ENCODE assay signal across 8 cellular contexts in genomic region chr11:57637626-57638004, GRCh38. TPM values are rescaled to one million over a fixed set of nuclear protein-coding genes. Genes with fewer than 3 reads are reported as not detected.
A peak's percentile ranks its signal among the peaks of the same experiment; 100 is the strongest.
DNase-seq lines count a peak whose midpoint lies in the region; ATAC-seq and TF ChIP-seq lines count a peak whose summit lies in the region.

No MANE protein-coding gene starts in this region.

- H3K27ac Mint-ChIP-seq in CD4-positive, alpha-beta T cell = no peak overlapping the region
- peak overlapping the region; percentile 77 for H3K27ac Mint-ChIP-seq in osteocyte (ENCODE audit: unreplicated experiment)

- no peak for TF ChIP-seq CTCF in CD4-positive, alpha-beta T cell (IDR thresholded peaks at IDR 0.05)
- TF ChIP-seq CTCF in fibroblast of the aortic adventitia (IDR thresholded peaks at IDR 0.05; ENCODE audit: insufficient read depth, low read length) (no peak), osteocyte (IDR thresholded peaks at IDR 0.05) (no peak)

- no peak for DNase-seq in CD4-positive, alpha-beta T cell
- DNase-seq in SJCRH30 = peak; percentile 95
- DNase-seq in fibroblast of the aortic adventitia (ENCODE audit: low read depth) = no peak
- no peak for DNase-seq in osteocyte (ENCODE audit: extremely low spot score, unreplicated experiment)
- no peak for DNase-seq in medulla oblongata (ENCODE audit: extremely low spot score)
- DNase-seq in NCI-H748 (lab: John Stamatoyannopoulos, UW; ENCODE audit: unreplicated experiment) = no peak
- no peak for DNase-seq in NOMO-1 treated with DMSO at 0.1 percent for 48 hours (lab: John Stamatoyannopoulos, UW; ENCODE audit: unreplicated experiment)

- no peaks in the 10 kb centered on the region for H3K36me3 Mint-ChIP-seq in CD4-positive, alpha-beta T cell (ENCODE audit: low read depth)
- no peaks in the 10 kb centered on the region for H3K36me3 Mint-ChIP-seq in osteocyte (ENCODE audit: unreplicated experiment)

- peaks cover 21% of the 10 kb centered on the region for H3K4me1 Mint-ChIP-seq in CD4-positive, alpha-beta T cell (ENCODE audit: low read depth)
- H3K4me1 Mint-ChIP-seq in osteocyte (ENCODE audit: unreplicated experiment) = peaks cover 38% of the 10 kb centered on the region

- no peak overlapping the region for H3K27ac ChIP-seq in CD4-positive, alpha-beta T cell (ENCODE audit: low read depth, low read length)
- H3K27ac ChIP-seq in SJCRH30 = peak overlapping the region; percentile 100

- POLR2A ChIA-PET in CD4-positive, alpha-beta T cell (lab: Charles Lee) = no interaction called here

- H3K4me3 ChIP-seq in SJCRH30 (peak overlapping the region; percentile 99), fibroblast of the aortic adventitia (ENCODE audit: low read depth, low read length) (peak overlapping the region; percentile 97)

- intact Hi-C loops in CD4-positive, alpha-beta T cell (cut with DNase I, micrococcal nuclease) = loop anchor here in 1 of 2 experiments (2.0 kb wide), 1 partner anchor 147 kb away; no protein-coding TSS in a partner anchor

- peaks cover 21% of the 10 kb centered on the region for H3K36me3 ChIP-seq in SJCRH30

- peaks cover 47% of the 10 kb centered on the region for H3K27me3 Mint-ChIP-seq in CD4-positive, alpha-beta T cell
- H3K27me3 Mint-ChIP-seq in osteocyte (ENCODE audit: unreplicated experiment) = peaks cover 17% of the 10 kb centered on the region

- H3K9me3 Mint-ChIP-seq in CD4-positive, alpha-beta T cell = no peaks in the 10 kb centered on the region
- no peaks in the 10 kb centered on the region for H3K9me3 Mint-ChIP-seq in osteocyte (ENCODE audit: unreplicated experiment)

- peaks cover 19% of the 10 kb centered on the region for H3K27me3 ChIP-seq in CD4-positive, alpha-beta T cell (ENCODE audit: control insufficient read depth, insufficient read depth, low read length)
- no peaks in the 10 kb centered on the region for H3K27me3 ChIP-seq in SJCRH30

- CTCF ChIA-PET in CD4-positive, alpha-beta T cell (lab: Charles Lee) = no interaction called here

- ATAC-seq in CD4-positive, alpha-beta T cell (ENCODE audit: poor library complexity) = no peak
- no peak for ATAC-seq in activated CD4-positive, CD25-positive, alpha-beta regulatory T cell treated with anti-CD3 and anti-CD28 coated beads, Interleukin-2, amount 50 U/mL, for 24 hours

- H3K9me3 ChIP-seq in CD4-positive, alpha-beta T cell (ENCODE audit: control insufficient read depth, low read length) = no peaks in the 10 kb centered on the region
- no peaks in the 10 kb centered on the region for H3K9me3 ChIP-seq in SJCRH30 (replicated peaks)

- H3K4me3 Mint-ChIP-seq in CD4-positive, alpha-beta T cell = peak overlapping the region; percentile 92
- peak overlapping the region; percentile 92 for H3K4me3 Mint-ChIP-seq in osteocyte (ENCODE audit: unreplicated experiment)

- H3K4me1 ChIP-seq in SJCRH30 = peaks cover 15% of the 10 kb centered on the region

RNA-seq across cellular contexts. Expression of gene YPEL4, which starts 12.1 kb away (rescaled TPM):
- total RNA-seq in CD4-positive, alpha-beta T cell = 1 to 10 TPM; 5.6 to 7.3 TPM
- total RNA-seq in SJCRH30 (2014; rRNA removed; shearing (Covaris generic)) = 0.04 TPM in 1 of 2 replicates, not detected in the other
- 1.4 and 1.7 TPM in 2 replicates for total RNA-seq in fibroblast of the aortic adventitia (ENCODE audit: low replicate concordance)
- total RNA-seq in osteocyte = 0.24 and 0.35 TPM in 2 replicates

RNA-seq across cellular contexts. Expression of gene CLP1, which starts 19.9 kb away (rescaled TPM):
- total RNA-seq in CD4-positive, alpha-beta T cell = 10 to 100 TPM; 21.8 to 24.2 TPM
- total RNA-seq in SJCRH30 (2014; rRNA removed; shearing (Covaris generic)) = 26.5 and 27.4 TPM in 2 replicates
- total RNA-seq in fibroblast of the aortic adventitia (ENCODE audit: low replicate concordance) (12.6 and 16.2 TPM in 2 replicates), osteocyte (12.6 and 14.4 TPM in 2 replicates)

RNA-seq across cellular contexts. Expression of gene ZDHHC5, which starts 30.3 kb away (rescaled TPM):
- total RNA-seq in CD4-positive, alpha-beta T cell = 10 to 100 TPM; 59.7 to 61.1 TPM
- 45.6 and 46.6 TPM in 2 replicates for total RNA-seq in SJCRH30 (2014; rRNA removed; shearing (Covaris generic))
- total RNA-seq in fibroblast of the aortic adventitia (ENCODE audit: low replicate concordance) = 30.0 and 49.6 TPM in 2 replicates
- 60.5 and 78.0 TPM in 2 replicates for total RNA-seq in osteocyte

RNA-seq across cellular contexts. Expression of gene SERPING1, which starts 40.1 kb away (rescaled TPM):
- total RNA-seq in CD4-positive, alpha-beta T cell = under 1 TPM in 1 of 2 experiments, not detected in 1; 0.53 TPM
- 12.3 and 13.8 TPM in 2 replicates for total RNA-seq in SJCRH30 (2014; rRNA removed; shearing (Covaris generic))
- 64.9 and 77.0 TPM in 2 replicates for total RNA-seq in fibroblast of the aortic adventitia (ENCODE audit: low replicate concordance)
- total RNA-seq in osteocyte = 19.9 and 21.9 TPM in 2 replicates

Comparison
In these comparisons a context has a peak if more than half of its experiments do, and no peak if none do; other contexts are left out.
1. DNase-seq: peak in SJCRH30 (2 of 2); none in CD4-positive, alpha-beta T cell (0 of 10), fibroblast of the aortic adventitia (single experiment), osteocyte (single experiment), medulla oblongata (single experiment), NCI-H748 (single experiment) and NOMO-1 treated with DMSO at 0.1 percent for 48 hours (single experiment).